Comparison of ENCODE assay signal across 1 cellular context in genomic region chr22:24564376-24565058, GRCh38.
TF ChIP-seq lines count a peak whose summit lies in the region.

No MANE protein-coding gene starts in this region.

TF ChIP-seq in IMR-90, 13 proteins besides CTCF, POLR2A, EP300 and RAD21:
- TF ChIP-seq FOS (IDR thresholded peaks at IDR 0.05; ENCODE audit: low read depth, low read length) = no peak
- no peak for TF ChIP-seq BHLHE40 (IDR thresholded peaks at IDR 0.05; ENCODE audit: low read depth, low read length)
- TF ChIP-seq MAZ (IDR thresholded peaks at IDR 0.05; ENCODE audit: borderline replicate concordance, low read depth, low read length) = no peak
- no peak for TF ChIP-seq CHD1 (IDR thresholded peaks at IDR 0.05; ENCODE audit: low read depth, low read length)
- no peak for TF ChIP-seq ELK1 (IDR thresholded peaks at IDR 0.05; ENCODE audit: borderline replicate concordance, low read depth, low read length)
- TF ChIP-seq CEBPB (IDR thresholded peaks at IDR 0.05; ENCODE audit: low read depth, low read length) = no peak
- TF ChIP-seq NFE2L2 (IDR thresholded peaks at IDR 0.05; ENCODE audit: low read depth, low read length) = no peak
- TF ChIP-seq RCOR1 (IDR thresholded peaks at IDR 0.05; ENCODE audit: insufficient replicate concordance, low read length) = no peak
- no peak for TF ChIP-seq SMC3 (IDR thresholded peaks at IDR 0.05; ENCODE audit: low read depth, low read length)
- no peak for TF ChIP-seq MXI1 (IDR thresholded peaks at IDR 0.05; ENCODE audit: borderline replicate concordance, low read depth, low read length)
- no peak for TF ChIP-seq RFX5 (IDR thresholded peaks at IDR 0.05; ENCODE audit: low read depth, low read length)
- no peak for TF ChIP-seq MAFK (IDR thresholded peaks at IDR 0.05; ENCODE audit: low read depth, low read length)
- TF ChIP-seq USF2 (IDR thresholded peaks at IDR 0.05; ENCODE audit: low read depth, low read length) = no peak
